ENCODE assay signal across 10 cellular contexts in genomic region chr3:100606894-100607512, GRCh38. TPM values are rescaled to one million over a fixed set of nuclear protein-coding genes. Genes with fewer than 3 reads are reported as not detected.
DNase-seq lines count a peak whose midpoint lies in the region; ATAC-seq and TF ChIP-seq lines count a peak whose summit lies in the region.
"Had no signal": no experiment of that assay in that cellular context is flagged by ENCODE, and none has a peak within 500 bp of the region (broad histone marks: within the 10 kb centered on the region; RNA-seq: fewer than 3 reads in every experiment).

No MANE protein-coding gene starts in this region.

- TF ChIP-seq CTCF in chondrocyte (IDR thresholded peaks at IDR 0.05) = peak; percentile 25

- H3K4me1 Mint-ChIP-seq in chondrocyte (ENCODE audit: low read depth) = peaks cover 17% of the 10 kb centered on the region

- ATAC-seq in GM18520 (IDR thresholded peaks at IDR 0.05; ENCODE audit: unreplicated experiment) (peak; percentile 78), GM21528 (IDR thresholded peaks at IDR 0.05; ENCODE audit: low FRiP score, unreplicated experiment) (peak; percentile 76), HG03108 (IDR thresholded peaks at IDR 0.05; ENCODE audit: unreplicated experiment) (peak; percentile 81)
- ATAC-seq: left colon had no signal

- no peaks in the 10 kb centered on the region for H3K9me3 Mint-ChIP-seq in chondrocyte (ENCODE audit: low read depth)

- peaks cover 37% of the 10 kb centered on the region for H3K27me3 Mint-ChIP-seq in chondrocyte (ENCODE audit: low read depth)

- H3K27ac Mint-ChIP-seq in chondrocyte (ENCODE audit: unreplicated experiment) = no peak overlapping the region

- H3K4me3 Mint-ChIP-seq in chondrocyte (ENCODE audit: unreplicated experiment) = no peak overlapping the region

- DNase-seq in chondrocyte (ENCODE audit: low spot score) (no peak), kidney glomerular epithelial cell (lab: John Stamatoyannopoulos, UW) (no peak), cerebellar nuclear complex (lab: John Stamatoyannopoulos, UW) (no peak), NCI-H1436 treated with DMSO at 0.1 percent for 48 hours (lab: John Stamatoyannopoulos, UW) (no peak), HuH-7 (ENCODE audit: low spot score) (no peak)
- DNase-seq: activated CD4-positive, alpha-beta T cell treated with anti-CD3 and anti-CD28 coated beads for 48 hours; left colon had no signal

- H3K36me3 Mint-ChIP-seq in chondrocyte (ENCODE audit: low read depth) = peaks cover 1% of the 10 kb centered on the region

RNA-seq across cellular contexts. Expression of gene ADGRG7, which starts 2.4 kb away (rescaled TPM):
- not detected in 3 replicates for total RNA-seq in chondrocyte
